1 cellular context compared by ENCODE assay signal in genomic region chr2:11743846-11744553, GRCh38.
TF ChIP-seq lines count a peak whose summit lies in the region.

No MANE protein-coding gene starts in this region.

TF ChIP-seq in K562, 482 proteins besides CTCF, POLR2A, EP300 and RAD21 (continued from another document and continues in another):
- TF ChIP-seq ETS2 (tag; IDR thresholded peaks at IDR 0.05; ENCODE audit: borderline replicate concordance, poor library complexity, severe bottlenecking) (no peak), TAF1 (IDR thresholded peaks at IDR 0.05; ENCODE audit: control insufficient read depth, extremely low read depth, insufficient read depth, low read length, severe bottlenecking) (peak; percentile 77), SMARCA4 (IDR thresholded peaks at IDR 0.05) (peak; percentile 93), ZKSCAN3 (CRISPR knock-in tag; IDR thresholded peaks at IDR 0.05) (no peak), HDAC8 (tag; IDR thresholded peaks at IDR 0.05) (no peak), PCBP2 (IDR thresholded peaks at IDR 0.05; ENCODE audit: low read depth, low read length, poor library complexity, severe bottlenecking) (no peak), PTBP1 (IDR thresholded peaks at IDR 0.05; ENCODE audit: low read depth, low read length) (peak; percentile 98), PKNOX1 (IDR thresholded peaks at IDR 0.05) (peak; percentile 58; the same call in 1 of the 2 replicates), PTTG1 (tag; IDR thresholded peaks at IDR 0.05; ENCODE audit: low read depth) (no peak), HOXB6 (CRISPR knock-in tag; IDR thresholded peaks at IDR 0.05; ENCODE audit: borderline replicate concordance) (no peak), SAFB (IDR thresholded peaks at IDR 0.05; ENCODE audit: borderline replicate concordance, low read depth, low read length) (no peak), ARHGAP35 (IDR thresholded peaks at IDR 0.05; ENCODE audit: partially characterized antibody) (no peak), ZNF512 (tag; IDR thresholded peaks at IDR 0.05) (no peak), POLR3A (IDR thresholded peaks at IDR 0.05; ENCODE audit: borderline replicate concordance, extremely low read depth, insufficient read depth, insufficient read length) (no peak), MTA3 (IDR thresholded peaks at IDR 0.05; ENCODE audit: borderline replicate concordance) (peak; percentile 94), PREB (CRISPR knock-in tag; IDR thresholded peaks at IDR 0.05) (no peak), TFAM (CRISPR knock-in tag; conservative IDR thresholded peaks at IDR 0.05) (no peak), CHD2 (IDR thresholded peaks at IDR 0.05; ENCODE audit: low read depth, low read length) (no peak), SLC30A9 (CRISPR knock-in tag; IDR thresholded peaks at IDR 0.05) (no peak), ZNF561 (CRISPR knock-in tag; conservative IDR thresholded peaks at IDR 0.05) (no peak), CCAR2 (IDR thresholded peaks at IDR 0.05; ENCODE audit: low read depth, low read length) (no peak), ZNF41 (CRISPR knock-in tag; conservative IDR thresholded peaks at IDR 0.05) (0 out of 2 replicates have a peak, but pooled peaks have one; percentile 55), MLLT1 (IDR thresholded peaks at IDR 0.05) (peak in 1 of 2 experiments; percentile 31; a peak in 1 of 4 replicates), ZC3H8 (IDR thresholded peaks at IDR 0.05) (no peak), GTF2A2 (tag; IDR thresholded peaks at IDR 0.05) (no peak), MLX (CRISPR knock-in tag; conservative IDR thresholded peaks at IDR 0.05) (no peak), RBM34 (IDR thresholded peaks at IDR 0.05; ENCODE audit: borderline replicate concordance, insufficient read depth, low read length) (no peak), TAF9B (IDR thresholded peaks at IDR 0.05; ENCODE audit: partially characterized antibody) (peak; percentile 91), TCF7 (IDR thresholded peaks at IDR 0.05; ENCODE audit: borderline replicate concordance) (peak; percentile 86; the same call in 1 of the 2 replicates), HDAC2 (IDR thresholded peaks at IDR 0.05) (peak; percentile 100), PHB (CRISPR knock-in tag; IDR thresholded peaks at IDR 0.05) (no peak), ESRRB (CRISPR knock-in tag; IDR thresholded peaks at IDR 0.05; ENCODE audit: borderline replicate concordance) (no peak), BCL6 (CRISPR knock-in tag; IDR thresholded peaks at IDR 0.05) (no peak), ZNF318 (IDR thresholded peaks at IDR 0.05; ENCODE audit: borderline replicate concordance in 1 of 2, low read depth in 1 of 2) (peak in 1 of 2 experiments; percentile 96; a peak in 2 of 4 replicates), NCOA6 (IDR thresholded peaks at IDR 0.05) (no peak), E2F3 (CRISPR knock-in tag; IDR thresholded peaks at IDR 0.05) (no peak), KDM1A (IDR thresholded peaks at IDR 0.05) (peak; percentile 99 to 100), DACH1 (IDR thresholded peaks at IDR 0.05; ENCODE audit: partially characterized antibody) (peak; percentile 83), HNRNPLL (IDR thresholded peaks at IDR 0.05; ENCODE audit: low read depth, low read length, poor library complexity, severe bottlenecking) (no peak), CBX8 (IDR thresholded peaks at IDR 0.05; ENCODE audit: borderline replicate concordance, extremely low read depth, low read depth, low read length, poor library complexity, severe bottlenecking) (no peak), SOX6 (IDR thresholded peaks at IDR 0.05) (peak; percentile 80), L3MBTL2 (IDR thresholded peaks at IDR 0.05) (peak; percentile 54; the same call in 1 of the 2 replicates), BRCA1 (IDR thresholded peaks at IDR 0.05) (no peak), BRCA1 (CRISPR knock-in tag; IDR thresholded peaks at IDR 0.05) (no peak), GABPB2 (CRISPR knock-in tag; conservative IDR thresholded peaks at IDR 0.05) (no peak), ZFPM2 (CRISPR knock-in tag; IDR thresholded peaks at IDR 0.05) (no peak), CBX5 (IDR thresholded peaks at IDR 0.05; ENCODE audit: borderline replicate concordance, low read depth) (peak; percentile 84; the same call in 1 of the 2 replicates), MAFG (tag; conservative IDR thresholded peaks at IDR 0.05) (peak; percentile 88), PPARD (CRISPR knock-in tag; IDR thresholded peaks at IDR 0.05) (no peak), COPS2 (conservative IDR thresholded peaks at IDR 0.05) (no peak), DPF2 (IDR thresholded peaks at IDR 0.05) (peak; percentile 96), RCOR1 (IDR thresholded peaks at IDR 0.05; ENCODE audit: borderline replicate concordance in 1 of 2, low read depth in 2 of 2, low read length in 2 of 2) (peak; percentile 98 to 100), ZNF584 (CRISPR knock-in tag; IDR thresholded peaks at IDR 0.05; ENCODE audit: low read depth) (no peak; the same call in 1 of the 2 replicates), ERF (CRISPR knock-in tag; IDR thresholded peaks at IDR 0.05) (no peak), E4F1 (CRISPR knock-in tag; IDR thresholded peaks at IDR 0.05; ENCODE audit: borderline replicate concordance) (no peak)
